Comparison of ENCODE assay signal across 13 cellular contexts in genomic region chr6:15265787-15266186, GRCh38. TPM values are rescaled to one million over a fixed set of nuclear protein-coding genes. Genes with fewer than 3 reads are reported as not detected.
DNase-seq lines count a peak whose midpoint lies in the region; TF ChIP-seq lines count a peak whose summit lies in the region.
"Had no signal": no experiment of that assay in that cellular context is flagged by ENCODE, and none has a peak within 500 bp of the region (broad histone marks: within the 10 kb centered on the region; RNA-seq: fewer than 3 reads in every experiment).

No MANE protein-coding gene starts in this region.

- H3K27me3 Mint-ChIP-seq in glutamatergic neuron (ENCODE audit: unreplicated experiment) = peaks cover 4% of the 10 kb centered on the region
- H3K27me3 Mint-ChIP-seq: CD4-positive, CD25-positive, alpha-beta regulatory T cell had no signal

- H3K27me3 ChIP-seq in DOHH2 (ENCODE audit: control insufficient read depth, low read length) (no peaks in the 10 kb centered on the region), osteoblast (ENCODE audit: insufficient read depth, low read length) (no peaks in the 10 kb centered on the region)
- H3K27me3 ChIP-seq: MG63 had no signal

- DNase-seq in SK-N-MC (ENCODE audit: low read depth, low spot score) (no peak), glutamatergic neuron (no peak), osteoblast (ENCODE audit: insufficient read length, low spot score, missing footprints) (peak; percentile 84), NCI-H2081 (lab: John Stamatoyannopoulos, UW) (no peak), NCI-H2171 treated with DMSO at 0.1 percent for 48 hours (lab: John Stamatoyannopoulos, UW) (no peak), cerebellar cortex (ENCODE audit: low spot score) (no peak), NCI-H2029 (lab: John Stamatoyannopoulos, UW) (no peak)
- DNase-seq: HFFc6, kidney, MG63, T-helper 1 cell had no signal

- H3K36me3 Mint-ChIP-seq in glutamatergic neuron (ENCODE audit: unreplicated experiment) = no peaks in the 10 kb centered on the region
- H3K36me3 Mint-ChIP-seq: CD4-positive, CD25-positive, alpha-beta regulatory T cell had no signal

- H4K20me1 ChIP-seq in DOHH2 (ENCODE audit: control insufficient read depth, insufficient read depth, low read depth, low read length) (peaks cover 23% of the 10 kb centered on the region), osteoblast (ENCODE audit: insufficient read depth, low read length) (peaks cover 50% of the 10 kb centered on the region)

- H3K4me2 ChIP-seq in DOHH2 (ENCODE audit: low read length) = peak overlapping the region; percentile 63
- peak overlapping the region; percentile 77 for H3K4me2 ChIP-seq in osteoblast (ENCODE audit: insufficient read depth, low read length)

- H3K9me3 ChIP-seq in DOHH2 (ENCODE audit: control insufficient read depth, insufficient read depth, low read length) = no peaks in the 10 kb centered on the region
- no peaks in the 10 kb centered on the region for H3K9me3 ChIP-seq in SK-N-MC (ENCODE audit: low read depth, low read length)
- H3K9me3 ChIP-seq in osteoblast (ENCODE audit: low read depth, low read length) = no peaks in the 10 kb centered on the region
- H3K9me3 ChIP-seq: MG63 had no signal

- no peak for TF ChIP-seq CTCF in DOHH2 (IDR thresholded peaks at IDR 0.05; ENCODE audit: low read depth, low read length, poor library complexity, severe bottlenecking)
- TF ChIP-seq CTCF in glutamatergic neuron (IDR thresholded peaks at IDR 0.05; ENCODE audit: partially characterized antibody, unreplicated experiment) = no peak
- no peak for TF ChIP-seq CTCF in osteoblast (IDR thresholded peaks at IDR 0.05; ENCODE audit: extremely low read depth, low read depth, low read length)

- peaks cover 64% of the 10 kb centered on the region for H3K4me1 Mint-ChIP-seq in glutamatergic neuron (ENCODE audit: low read depth, unreplicated experiment)

- H3K4me1 ChIP-seq in DOHH2 (ENCODE audit: control insufficient read depth, low read length) = peaks cover 60% of the 10 kb centered on the region
- peaks cover 45% of the 10 kb centered on the region for H3K4me1 ChIP-seq in osteoblast (ENCODE audit: insufficient read depth, low read length)

- H3K36me3 ChIP-seq in DOHH2 (ENCODE audit: control insufficient read depth, low read length) = no peaks in the 10 kb centered on the region
- H3K36me3 ChIP-seq in SK-N-MC (ENCODE audit: insufficient read depth, low read length) = no peaks in the 10 kb centered on the region
- no peaks in the 10 kb centered on the region for H3K36me3 ChIP-seq in osteoblast (ENCODE audit: insufficient read depth, low read length)
- H3K36me3 ChIP-seq: MG63 had no signal

- H3K9me2 ChIP-seq in DOHH2 (replicated peaks; ENCODE audit: control insufficient read depth, low read length) = no peaks in the 10 kb centered on the region

- H3K4me3 ChIP-seq in DOHH2 (ENCODE audit: low read length) (peak overlapping the region; percentile 50), SK-N-MC (peak overlapping the region; percentile 40), osteoblast (ENCODE audit: insufficient read depth, low read length) (peak overlapping the region; percentile 41)
- H3K4me3 ChIP-seq: MG63 had no signal

- peak overlapping the region; percentile 68 for H3K4me3 Mint-ChIP-seq in glutamatergic neuron (ENCODE audit: unreplicated experiment)
- H3K4me3 Mint-ChIP-seq: HFFc6 had no signal

- H3K27ac Mint-ChIP-seq in glutamatergic neuron (ENCODE audit: unreplicated experiment) = peak overlapping the region; percentile 98
- H3K27ac Mint-ChIP-seq: HFFc6 had no signal

- no peak overlapping the region for H3K9ac ChIP-seq in SK-N-MC (ENCODE audit: insufficient read length)

- H2AFZ ChIP-seq in osteoblast (ENCODE audit: low read length) = no peak overlapping the region

- H3K9me3 Mint-ChIP-seq in glutamatergic neuron (ENCODE audit: unreplicated experiment) = peaks cover 8% of the 10 kb centered on the region
- H3K9me3 Mint-ChIP-seq: CD4-positive, CD25-positive, alpha-beta regulatory T cell; HFFc6 had no signal

- H3F3A ChIP-seq in DOHH2 (ENCODE audit: control insufficient read depth, insufficient read depth) = no peaks in the 10 kb centered on the region

- H3K79me2 ChIP-seq in DOHH2 (ENCODE audit: control insufficient read depth, low read length) = peaks cover 74% of the 10 kb centered on the region
- H3K79me2 ChIP-seq in osteoblast (ENCODE audit: insufficient read depth, low read length) = peaks cover 92% of the 10 kb centered on the region

- no peak overlapping the region for H3K27ac ChIP-seq in DOHH2 (ENCODE audit: low read depth, low read length)
- no peak overlapping the region for H3K27ac ChIP-seq in SK-N-MC
- H3K27ac ChIP-seq in osteoblast (ENCODE audit: low read depth, low read length) = peak overlapping the region; percentile 55

RNA-seq across cellular contexts. Expression of gene JARID2, which starts 19.9 kb away (rescaled TPM):
- total RNA-seq in glutamatergic neuron (ENCODE audit: unreplicated experiment) (83.8 TPM), osteoblast (8.5 and 10.5 TPM in 2 replicates)
